In genomic region chr7:76583636-76584281, GRCh38 we compare ENCODE assay signal across 9 cellular contexts. TPM values are rescaled to one million over a fixed set of nuclear protein-coding genes. Genes with fewer than 3 reads are reported as not detected.
DNase-seq lines count a peak whose midpoint lies in the region; ATAC-seq and TF ChIP-seq lines count a peak whose summit lies in the region.
"Not testable (repeated sequence)": the region's sequence is repeated elsewhere in the genome, so short reads cannot be mapped to it uniquely, and the experiment has no call there.
"Had no signal": no experiment of that assay in that cellular context is flagged by ENCODE, and none has a peak within 500 bp of the region (broad histone marks: within the 10 kb centered on the region; RNA-seq: fewer than 3 reads in every experiment).

No MANE protein-coding gene starts in this region.

- H3K4me2 ChIP-seq in GM23248 (ENCODE audit: unreplicated experiment), result peak overlapping the region; percentile 76

- in situ Hi-C loops in GM23248 (cut with MboI), result not testable (repeated sequence)

- not testable (repeated sequence) for H3K36me3 ChIP-seq in ACC112 (ENCODE audit: insufficient read depth, low read length); GM23248 (ENCODE audit: low read depth); adrenal gland (replicated peaks in 1 of 2); heart right ventricle

- not testable (repeated sequence) for H3K9me3 Mint-ChIP-seq in effector memory CD8-positive, alpha-beta T cell; stimulated activated effector memory CD8-positive, alpha-beta T cell treated with anti-CD3 and anti-CD28 coated beads, Interleukin-12 subunit alpha, Interleukin-12 subunit beta, amount 100 ng/mL, for 72 hours

- intact Hi-C loops in adrenal gland (cut with DNase I); heart right ventricle (cut with DNase I): not testable (repeated sequence)

- not testable (repeated sequence) for H3K9me3 ChIP-seq in GM23248 (ENCODE audit: low read depth); T-helper 17 cell (ENCODE audit: control insufficient read depth, low read length, poor library complexity, severe bottlenecking); adrenal gland (replicated peaks in 1 of 3); heart right ventricle

- H3K79me2 ChIP-seq in ACC112 (ENCODE audit: control insufficient read depth, insufficient read depth, low read length, unreplicated experiment) (peaks cover 18% of the 10 kb centered on the region), GM23248 (ENCODE audit: insufficient read depth) (peaks cover 71% of the 10 kb centered on the region)

- not testable (repeated sequence) for H3K27me3 ChIP-seq in ACC112 (ENCODE audit: insufficient read depth, low read length); GM23248 (replicated peaks; ENCODE audit: insufficient read depth); adrenal gland; heart right ventricle

- peaks cover 50% of the 10 kb centered on the region for H3F3A ChIP-seq in GM23248 (ENCODE audit: insufficient read depth)

- H3K4me1 Mint-ChIP-seq in T-helper 17 cell, result peaks cover 31% of the 10 kb centered on the region
- peaks cover 22 to 45% of the 10 kb centered on the region in 2 donors for H3K4me1 Mint-ChIP-seq in effector memory CD8-positive, alpha-beta T cell (ENCODE audit: low read depth in 2 of 2)
- peaks cover 47% of the 10 kb centered on the region for H3K4me1 Mint-ChIP-seq in stimulated activated effector memory CD8-positive, alpha-beta T cell treated with anti-CD3 and anti-CD28 coated beads, Interleukin-12 subunit alpha, Interleukin-12 subunit beta, amount 100 ng/mL, for 72 hours

- WGBS in GM23248 (ENCODE audit: low coverage in 1 of 2, low lambda C conversion rate in 2 of 2, missing lambda C conversion rate in 2 of 2), 2 experiments, result 27 to 30% methylated on average over 5 of the region's 5 CpGs
- WGBS in adrenal gland, 4 donors, result 25 to 31% (median 29%) methylated on average over 4 to 5 of the region's 5 CpGs
- whole genome bisulfite sequencing in heart right ventricle, 2 donors, result 23 to 27% methylated on average over 5 of the region's 5 CpGs

- H3K9me2 ChIP-seq in GM23248 (ENCODE audit: insufficient read depth), result not testable (repeated sequence)

- not testable (repeated sequence) for H3K36me3 Mint-ChIP-seq in T-helper 17 cell (ENCODE audit: low read depth); effector memory CD8-positive, alpha-beta T cell (ENCODE audit: insufficient read depth)
- peaks cover 21% of the 10 kb centered on the region for H3K36me3 Mint-ChIP-seq in stimulated activated effector memory CD8-positive, alpha-beta T cell treated with anti-CD3 and anti-CD28 coated beads, Interleukin-12 subunit alpha, Interleukin-12 subunit beta, amount 100 ng/mL, for 72 hours

- not testable (repeated sequence) for H2AFZ ChIP-seq in ACC112 (ENCODE audit: low read length, unreplicated experiment); GM23248

- H3K4me3 ChIP-seq in ACC112 (ENCODE audit: low read depth, low read length); adrenal gland: not testable (repeated sequence)
- peak overlapping the region; percentile 48 for H3K4me3 ChIP-seq in GM23248
- H3K4me3 ChIP-seq in heart right ventricle, result peak overlapping the region in 3 of 10 donors; percentile 2 to 26 (median 7)

- not testable (repeated sequence) for H3K27me3 Mint-ChIP-seq in T-helper 17 cell; effector memory CD8-positive, alpha-beta T cell

- peak overlapping the region; percentile 89 for H3K27ac ChIP-seq in ACC112 (ENCODE audit: low read depth, low read length)
- H3K27ac ChIP-seq in GM23248, result peak overlapping the region; percentile 67
- H3K27ac ChIP-seq in adrenal gland, result peak overlapping the region; percentile 54 to 84 (median 69)
- peak overlapping the region in 9 of 10 donors; percentile 64 to 87 (median 82) for H3K27ac ChIP-seq in heart right ventricle

- TF ChIP-seq CTCF in adrenal gland (IDR thresholded peaks at IDR 0.05); heart right ventricle (IDR thresholded peaks at IDR 0.05): not testable (repeated sequence)

- DNase-seq in GM23248 (peak; percentile 71), heart right ventricle (peak in 1 of 2 donors; percentile 36), myocyte (ENCODE audit: low read depth) (peak; percentile 21)
- not testable (repeated sequence) for DNase-seq in T-helper 17 cell; adrenal gland; effector memory CD8-positive, alpha-beta T cell; stimulated activated effector memory CD8-positive, alpha-beta T cell treated with anti-CD3 and anti-CD28 coated beads, Interleukin-12 subunit alpha, Interleukin-12 subunit beta, amount 100 ng/mL, for 72 hours (ENCODE audit: low spot score in 2 of 2)

- not testable (repeated sequence) for TF ChIP-seq POLR2A in adrenal gland (IDR thresholded peaks at IDR 0.05)

- H3K9ac ChIP-seq in GM23248, result peak overlapping the region; percentile 33

- H3K4me1 ChIP-seq in ACC112 (ENCODE audit: control insufficient read depth, insufficient read depth, low read length, unreplicated experiment), result peaks cover 56% of the 10 kb centered on the region
- peaks cover 62% of the 10 kb centered on the region for H3K4me1 ChIP-seq in GM23248 (ENCODE audit: insufficient read depth)
- peaks cover 10 to 32% of the 10 kb centered on the region in 2 donors for H3K4me1 ChIP-seq in adrenal gland (replicated peaks in 1 of 2)
- peaks cover 7 to 70% (median 38%) of the 10 kb centered on the region in 9 donors for H3K4me1 ChIP-seq in heart right ventricle

- H3K27ac Mint-ChIP-seq in T-helper 17 cell, result peak overlapping the region; percentile 59
- H3K27ac Mint-ChIP-seq in effector memory CD8-positive, alpha-beta T cell, result peak overlapping the region; percentile 46 to 86
- H3K27ac Mint-ChIP-seq in stimulated activated effector memory CD8-positive, alpha-beta T cell treated with anti-CD3 and anti-CD28 coated beads, Interleukin-12 subunit alpha, Interleukin-12 subunit beta, amount 100 ng/mL, for 72 hours, result peak overlapping the region; percentile 93

- not testable (repeated sequence) for H4K20me1 ChIP-seq in GM23248 (ENCODE audit: insufficient read depth)

- peak; percentile 32 for ATAC-seq in T-helper 17 cell
- ATAC-seq in effector memory CD8-positive, alpha-beta T cell (replicated peaks), result peak; percentile 27
- peak; percentile 57 to 90 (median 83) for ATAC-seq in heart right ventricle
- ATAC-seq in stimulated activated effector memory CD8-positive, alpha-beta T cell treated with anti-CD3 and anti-CD28 coated beads, Interleukin-12 subunit alpha, Interleukin-12 subunit beta, amount 100 ng/mL, for 72 hours, result peak; percentile 61

- peak overlapping the region; percentile 60 for H3K4me3 Mint-ChIP-seq in T-helper 17 cell
- peak overlapping the region; percentile 17 to 49 for H3K4me3 Mint-ChIP-seq in effector memory CD8-positive, alpha-beta T cell
- peak overlapping the region; percentile 64 for H3K4me3 Mint-ChIP-seq in stimulated activated effector memory CD8-positive, alpha-beta T cell treated with anti-CD3 and anti-CD28 coated beads, Interleukin-12 subunit alpha, Interleukin-12 subunit beta, amount 100 ng/mL, for 72 hours

RNA-seq across cellular contexts. Expression of gene SPDYE16, which starts 40.7 kb away (rescaled TPM):
- not detected in 2 replicates for total RNA-seq in GM23248 (2014; rRNA removed; shearing (Covaris generic))
- polyA plus RNA-seq in GM23248 (2016; fragmentation: Nextera tagmentation; extraction: Ambion mirVana) (0.10 and 0.53 TPM in 2 replicates), adrenal gland (under 1 TPM; 0.16 to 0.40 (median 0.22) TPM), heart right ventricle (under 1 TPM; 0.06 to 0.22 TPM)
- total RNA-seq in T-helper 17 cell (under 1 TPM in 1 of 2 donors, not detected in 1; 0.91 TPM), adrenal gland (1 to 10 TPM in 1 of 8 donors, under 1 TPM in 4, not detected in 3; 0.18 to 2.9 (median 0.57) TPM), heart right ventricle (under 1 TPM in 3 of 10 donors, not detected in 7; 0.17 to 0.57 (median 0.54) TPM), myocyte (0.11 and 1.8 TPM in 2 replicates)
- polyA plus RNA-seq in myocyte (2012), result 0.49 TPM
- total RNA-seq: H7 had no signal

RNA-seq across cellular contexts. Expression of gene POMZP3, which starts 43.3 kb away (rescaled TPM):
- 2.7 and 5.9 TPM in 2 replicates for total RNA-seq in GM23248 (2014; rRNA removed; shearing (Covaris generic))
- polyA plus RNA-seq in GM23248 (2016; fragmentation: Nextera tagmentation; extraction: Ambion mirVana) (16.0 and 16.5 TPM in 2 replicates), adrenal gland (10 to 100 TPM in 2 of 3 donors, 1 to 10 TPM in 1; 9.6 to 15.6 (median 14.0) TPM), heart right ventricle (10 to 100 TPM in 1 of 2 donors, 1 to 10 TPM in 1; 9.9 to 14.5 TPM)
- total RNA-seq in T-helper 17 cell (10 to 100 TPM; 14.6 to 20.2 TPM), adrenal gland (10 to 100 TPM in 4 of 8 donors, 1 to 10 TPM in 4; 2.1 to 24.8 (median 9.9) TPM), heart right ventricle (10 to 100 TPM in 2 of 10 donors, 1 to 10 TPM in 8; 3.5 to 14.9 (median 6.2) TPM), myocyte (13.9 and 14.6 TPM in 2 replicates)
- polyA plus RNA-seq in myocyte (2012), result 37.3 TPM

Comparison
In these comparisons a context has a peak if more than half of its experiments do, and no peak if none do; other contexts are left out.
1. ATAC-seq: peak in every context shown above with its lines; median percentile 83 in heart right ventricle; 61 in stimulated activated effector memory CD8-positive, alpha-beta T cell treated with anti-CD3 and anti-CD28 coated beads, Interleukin-12 subunit alpha, Interleukin-12 subunit beta, amount 100 ng/mL, for 72 hours; 32 in T-helper 17 cell; 27 in effector memory CD8-positive, alpha-beta T cell.